ENCODE assay signal across 8 cellular contexts in genomic region chr12:54284070-54284780, GRCh38. TPM values are rescaled to one million over a fixed set of nuclear protein-coding genes. Genes with fewer than 3 reads are reported as not detected.
DNase-seq lines count a peak whose midpoint lies in the region; TF ChIP-seq lines count a peak whose summit lies in the region.
"Not testable (repeated sequence)": the region's sequence is repeated elsewhere in the genome, so short reads cannot be mapped to it uniquely, and the experiment has no call there.
"Had no signal": no experiment of that assay in that cellular context is flagged by ENCODE, and none has a peak within 500 bp of the region (broad histone marks: within the 10 kb centered on the region; RNA-seq: fewer than 3 reads in every experiment).

No MANE protein-coding gene starts in this region.

- not testable (repeated sequence) for H3K27ac ChIP-seq in MM.1S (ENCODE audit: low read length); mammary epithelial cell (ENCODE audit: insufficient read depth, low read depth, low read length)

- H3K9me3 Mint-ChIP-seq in mesothelial cell of epicardium = not testable (repeated sequence)

- CTCF ChIA-PET in mammary epithelial cell (lab: Charles Lee; ENCODE audit: low non-redundant PET) = interaction anchor here (0.6 kb wide), 2 partner anchors 33 kb away, joined by 3 read pairs; no protein-coding TSS in a partner anchor

- intact Hi-C loops in mammary epithelial cell (cut with micrococcal nuclease) = not testable (repeated sequence)

- H3K79me2 ChIP-seq in MM.1S (ENCODE audit: low read length) (peaks cover 47% of the 10 kb centered on the region), mammary epithelial cell (ENCODE audit: insufficient read depth, low read length) (peaks cover 56% of the 10 kb centered on the region)

- peaks cover 50% of the 10 kb centered on the region for H3K36me3 Mint-ChIP-seq in mesothelial cell of epicardium

- H3K4me2 ChIP-seq in MM.1S (ENCODE audit: low read depth, low read length) (peak overlapping the region; percentile 65), mammary epithelial cell (ENCODE audit: insufficient read depth, low read depth, low read length) (peak overlapping the region; percentile 80)

- peaks cover 54% of the 10 kb centered on the region for H3K4me1 Mint-ChIP-seq in mesothelial cell of epicardium

- DNase-seq in MM.1S; mammary epithelial cell; fibroblast of the aortic adventitia (ENCODE audit: low read depth); mesothelial cell of epicardium (ENCODE audit: low spot score in 2 of 2, unreplicated experiment in 2 of 2); retinal pigment epithelial cell (ENCODE audit: low read depth): not testable (repeated sequence)

- H3K9me3 ChIP-seq in MM.1S (replicated peaks; ENCODE audit: insufficient read depth, low read length); mammary epithelial cell (replicated peaks; ENCODE audit: insufficient read depth, low read length): not testable (repeated sequence)

- dilution Hi-C loops in mammary epithelial cell (cut with HindIII; ENCODE audit: low sequenced_read_pairs) = not testable (repeated sequence)

- not testable (repeated sequence) for H3K9ac ChIP-seq in MM.1S (ENCODE audit: low read length)
- peak overlapping the region; percentile 99 for H3K9ac ChIP-seq in mammary epithelial cell (ENCODE audit: insufficient read depth, low read length)

- H3K4me1 ChIP-seq in MM.1S (ENCODE audit: low read length) (peaks cover 15% of the 10 kb centered on the region; the same call in 1 of the 2 replicates), mammary epithelial cell (ENCODE audit: insufficient read depth, low read length) (peaks cover 23% of the 10 kb centered on the region)

- H4K20me1 ChIP-seq in MM.1S (ENCODE audit: insufficient read depth, low read length) = peaks cover 41% of the 10 kb centered on the region
- peaks cover 16% of the 10 kb centered on the region for H4K20me1 ChIP-seq in mammary epithelial cell (ENCODE audit: insufficient read depth, low read length)

- in situ Hi-C loops in mammary epithelial cell (cut with MboI; ENCODE audit: low sequenced_read_pairs in 2 of 2) = not testable (repeated sequence)

- H3K36me3 ChIP-seq in MM.1S (replicated peaks; ENCODE audit: insufficient read depth, low read length) = peaks cover 25% of the 10 kb centered on the region
- peaks cover 48% of the 10 kb centered on the region for H3K36me3 ChIP-seq in mammary epithelial cell (ENCODE audit: insufficient read depth, low read length)

- H2AFZ ChIP-seq in MM.1S (ENCODE audit: low read length); mammary epithelial cell (ENCODE audit: low read depth, low read length): not testable (repeated sequence)

- H3K27ac Mint-ChIP-seq in mesothelial cell of epicardium = peak overlapping the region; percentile 94

- not testable (repeated sequence) for H3K4me3 Mint-ChIP-seq in mesothelial cell of epicardium

- TSS peak; percentile 15 for BruUV-seq in mammary epithelial cell (replicated peaks; lab: Mats Ljungman, UMichigan)

- not testable (repeated sequence) for TF ChIP-seq CTCF in MM.1S (IDR thresholded peaks at IDR 0.05; ENCODE audit: low read length); WI38 (IDR thresholded peaks at IDR 0.05; ENCODE audit: low read depth, low read length); mammary epithelial cell (conservative IDR thresholded peaks at IDR 0.05 in 1 of 2, IDR thresholded peaks at IDR 0.05 in 1 of 2; ENCODE audit: extremely low read depth in 1 of 2, insufficient read depth in 1 of 2, low read depth in 1 of 2, low read length in 2 of 2); fibroblast of the aortic adventitia (IDR thresholded peaks at IDR 0.05; ENCODE audit: insufficient read depth, low read length); mesothelial cell of epicardium (IDR thresholded peaks at IDR 0.05; ENCODE audit: unreplicated experiment); retinal pigment epithelial cell (conservative IDR thresholded peaks at IDR 0.05; ENCODE audit: low read depth, low read length)

- H3K4me3 ChIP-seq in GM08714 (ENCODE audit: low read length) (peak overlapping the region; percentile 98), MM.1S (ENCODE audit: low read length) (peak overlapping the region; percentile 86), WI38 (ENCODE audit: low read depth, low read length) (peak overlapping the region; percentile 98), mammary epithelial cell (replicated peaks in 1 of 3; ENCODE audit: insufficient read depth in 1 of 3, low read depth in 2 of 3, low read length in 3 of 3) (peak overlapping the region in 2 of 3 experiments; percentile 59 to 93), fibroblast of the aortic adventitia (ENCODE audit: low read depth, low read length) (peak overlapping the region; percentile 94), retinal pigment epithelial cell (ENCODE audit: low read length) (peak overlapping the region; percentile 98)

- H3K9me2 ChIP-seq in MM.1S (replicated peaks; ENCODE audit: insufficient read depth, low read length) = not testable (repeated sequence)

- peaks cover 76% of the 10 kb centered on the region for H3F3A ChIP-seq in MM.1S (ENCODE audit: insufficient read depth, low read length)

- H3K27me3 Mint-ChIP-seq in mesothelial cell of epicardium (ENCODE audit: low read depth) = not testable (repeated sequence)

- WGBS in mammary epithelial cell (ENCODE audit: low coverage, missing lambda C conversion rate) = 0% methylated on average over 1 of the region's 2 CpGs

- not testable (repeated sequence) for H3K27me3 ChIP-seq in MM.1S (replicated peaks; ENCODE audit: insufficient read depth, low read length); mammary epithelial cell (ENCODE audit: insufficient read depth, low read length)

RNA-seq across cellular contexts. Expression of gene HNRNPA1, which starts 3.7 kb away (rescaled TPM):
- total RNA-seq in mammary epithelial cell (1,000 to 10,000 TPM in 1 of 2 donors, 100 to 1,000 TPM in 1; 216 to 1,018 TPM), fibroblast of the aortic adventitia (ENCODE audit: low replicate concordance) (435 and 902 TPM in 2 replicates), mesothelial cell of epicardium (2,201 to 2,231 TPM (median 2,205 TPM) in 3 replicates)
- polyA plus RNA-seq in mammary epithelial cell = 973 TPM
- polyA minus RNA-seq in mammary epithelial cell = 602 TPM

RNA-seq across cellular contexts. Expression of gene CBX5, which starts 4.3 kb away (rescaled TPM):
- total RNA-seq in mammary epithelial cell (10 to 100 TPM; 37.2 to 68.1 TPM), fibroblast of the aortic adventitia (ENCODE audit: low replicate concordance) (38.3 and 114 TPM in 2 replicates), mesothelial cell of epicardium (209 to 219 TPM (median 217 TPM) in 3 replicates)
- 26.9 TPM for polyA plus RNA-seq in mammary epithelial cell
- polyA minus RNA-seq in mammary epithelial cell = 126 TPM

RNA-seq across cellular contexts. Expression of gene NFE2, which starts 16.6 kb away (rescaled TPM):
- under 1 TPM; 0.26 to 0.67 TPM for total RNA-seq in mammary epithelial cell
- polyA plus RNA-seq in mammary epithelial cell = 0.54 TPM
- not detected for polyA minus RNA-seq in mammary epithelial cell
- total RNA-seq in fibroblast of the aortic adventitia (ENCODE audit: low replicate concordance) = 1.2 TPM in 1 of 2 replicates, not detected in the other
- 0.45 to 0.75 TPM (median 0.47 TPM) in 3 replicates for total RNA-seq in mesothelial cell of epicardium
- total RNA-seq: lung microvascular endothelial cell had no signal

RNA-seq across cellular contexts. Expression of gene COPZ1, which starts 40.7 kb away (rescaled TPM):
- total RNA-seq in mammary epithelial cell (100 to 1,000 TPM; 113 to 155 TPM), fibroblast of the aortic adventitia (ENCODE audit: low replicate concordance) (59.7 and 139 TPM in 2 replicates), mesothelial cell of epicardium (137 to 145 TPM (median 143 TPM) in 3 replicates)
- polyA plus RNA-seq in mammary epithelial cell = 172 TPM
- polyA minus RNA-seq in mammary epithelial cell = 168 TPM
